ENCODE assay signal across 8 cellular contexts in genomic region chr4:98733601-98734000, GRCh38.
"Had no signal": no experiment of that assay in that cellular context is flagged by ENCODE, and none has a peak within 500 bp of the region (broad histone marks: within the 10 kb centered on the region; RNA-seq: fewer than 3 reads in every experiment).

No MANE protein-coding gene starts in this region.

- H3K27ac Mint-ChIP-seq: GM23338, H9 had no signal

- H3K4me3 Mint-ChIP-seq: GM23338, H9 had no signal

- H3K4me1 Mint-ChIP-seq: GM23338, H9 had no signal

- H3K4me3 ChIP-seq: GM23338, K562 had no signal

- DNase-seq: H9, HCEC 1CT, IMR-90 had no signal

- FAIRE-seq: H1, H54, HTR-8/SVneo, K562 had no signal

- ATAC-seq: GM23338, K562 had no signal
